Comparison of ENCODE assay signal across 20 cellular contexts in genomic region chr5:2577637-2578036, GRCh38.
A peak's percentile ranks its signal among the peaks of the same experiment; 100 is the strongest.
DNase-seq lines count a peak whose midpoint lies in the region; ATAC-seq and TF ChIP-seq lines count a peak whose summit lies in the region.
"Had no signal": no experiment of that assay in that cellular context is flagged by ENCODE, and none has a peak within 500 bp of the region (broad histone marks: within the 10 kb centered on the region; RNA-seq: fewer than 3 reads in every experiment).

No MANE protein-coding gene starts in this region.

- peaks cover 5% of the 10 kb centered on the region for H3K27me3 Mint-ChIP-seq in endothelial cell (ENCODE audit: unreplicated experiment)
- H3K27me3 Mint-ChIP-seq: CD4-positive, CD25-positive, alpha-beta regulatory T cell; CD8-positive, alpha-beta memory T cell; IgD-negative memory B cell had no signal

- no peak overlapping the region for H3K4me3 ChIP-seq in BLaER1
- H3K4me3 ChIP-seq: BLaER1 treated with 17β-estradiol and CSF1 and Interleukin-3, amounts not matched to agents 10 nM and 100 nM; GM23338 had no signal

- no peaks in the 10 kb centered on the region; the same call in 1 of the 2 replicates for H3K27me3 ChIP-seq in BLaER1

- no peaks in the 10 kb centered on the region for H4K20me1 ChIP-seq in BLaER1
- H4K20me1 ChIP-seq: BLaER1 treated with 17β-estradiol and CSF1 and Interleukin-3, amounts not matched to agents 10 nM and 100 nM had no signal

- H3K27ac Mint-ChIP-seq in stimulated activated effector memory CD8-positive, alpha-beta T cell treated with anti-CD3 and anti-CD28 coated beads, Interleukin-12 subunit alpha, Interleukin-12 subunit beta, amount 100 ng/mL, for 72 hours, result no peak overlapping the region
- no peak overlapping the region for H3K27ac Mint-ChIP-seq in endothelial cell (ENCODE audit: unreplicated experiment)
- H3K27ac Mint-ChIP-seq: CD4-positive, CD25-positive, alpha-beta regulatory T cell; CD8-positive, alpha-beta memory T cell; GM23338; HFFc6; IgD-negative memory B cell had no signal

- H3K4me1 Mint-ChIP-seq in stimulated activated effector memory CD8-positive, alpha-beta T cell treated with anti-CD3 and anti-CD28 coated beads, Interleukin-12 subunit alpha, Interleukin-12 subunit beta, amount 100 ng/mL, for 72 hours, result no peaks in the 10 kb centered on the region
- no peaks in the 10 kb centered on the region for H3K4me1 Mint-ChIP-seq in endothelial cell (ENCODE audit: unreplicated experiment)
- H3K4me1 Mint-ChIP-seq: CD4-positive, CD25-positive, alpha-beta regulatory T cell; CD8-positive, alpha-beta memory T cell; IgD-negative memory B cell had no signal

- no peak overlapping the region for H3K9ac ChIP-seq in BLaER1
- H3K9ac ChIP-seq: BLaER1 treated with 17β-estradiol and CSF1 and Interleukin-3, amounts not matched to agents 10 nM and 100 nM had no signal

- no peaks in the 10 kb centered on the region for H3K36me3 ChIP-seq in BLaER1
- H3K36me3 ChIP-seq: BLaER1 treated with 17β-estradiol and CSF1 and Interleukin-3, amounts not matched to agents 10 nM and 100 nM had no signal

- DNase-seq in AG20443 (ENCODE audit: low spot score) (peak; percentile 3), mucosa of gallbladder (ENCODE audit: low spot score) (peak; percentile 3), DMS53 (lab: John Stamatoyannopoulos, UW) (no peak), endothelial cell (ENCODE audit: low spot score) (no peak)
- no peak for DNase-seq in stimulated activated effector memory CD8-positive, alpha-beta T cell treated with anti-CD3 and anti-CD28 coated beads, Interleukin-12 subunit alpha, Interleukin-12 subunit beta, amount 100 ng/mL, for 72 hours (ENCODE audit: low spot score in 2 of 2)
- DNase-seq: ACHN; CD4-positive, CD25-positive, alpha-beta regulatory T cell; CD8-positive, alpha-beta memory T cell; COR-L47; DMS 273 treated with DMSO at 0.1 percent for 48 hours; H7; HFFc6; KBM-7 had no signal

- H3K9me3 ChIP-seq in BLaER1, result no peaks in the 10 kb centered on the region

- H3K4me2 ChIP-seq in BLaER1, result peak overlapping the region; percentile 31; the same call in 1 of the 2 replicates
- H3K4me2 ChIP-seq: GM23338 had no signal

- H3K27ac ChIP-seq in BLaER1, result no peak overlapping the region
- H3K27ac ChIP-seq: BLaER1 treated with 17β-estradiol and CSF1 and Interleukin-3, amounts not matched to agents 10 nM and 100 nM had no signal

- no peaks in the 10 kb centered on the region for H3K36me3 Mint-ChIP-seq in stimulated activated effector memory CD8-positive, alpha-beta T cell treated with anti-CD3 and anti-CD28 coated beads, Interleukin-12 subunit alpha, Interleukin-12 subunit beta, amount 100 ng/mL, for 72 hours
- peaks cover 4% of the 10 kb centered on the region for H3K36me3 Mint-ChIP-seq in endothelial cell (ENCODE audit: low read depth, unreplicated experiment)
- H3K36me3 Mint-ChIP-seq: CD4-positive, CD25-positive, alpha-beta regulatory T cell; CD8-positive, alpha-beta memory T cell; IgD-negative memory B cell had no signal

- ATAC-seq in stimulated activated effector memory CD8-positive, alpha-beta T cell treated with anti-CD3 and anti-CD28 coated beads, Interleukin-12 subunit alpha, Interleukin-12 subunit beta, amount 100 ng/mL, for 72 hours, result peak; percentile 36
- no peak for ATAC-seq in HG03135 (IDR thresholded peaks at IDR 0.05; ENCODE audit: unreplicated experiment)
- ATAC-seq: GM23338, HCT116, HepG2 had no signal

- H3K9me3 Mint-ChIP-seq in stimulated activated effector memory CD8-positive, alpha-beta T cell treated with anti-CD3 and anti-CD28 coated beads, Interleukin-12 subunit alpha, Interleukin-12 subunit beta, amount 100 ng/mL, for 72 hours, result peaks cover 13% of the 10 kb centered on the region
- H3K9me3 Mint-ChIP-seq in endothelial cell (ENCODE audit: unreplicated experiment), result peaks cover 18% of the 10 kb centered on the region
- H3K9me3 Mint-ChIP-seq: GM23338 had no signal

- TF ChIP-seq CTCF in endothelial cell (IDR thresholded peaks at IDR 0.05; ENCODE audit: unreplicated experiment), result no peak

- H3K4me3 Mint-ChIP-seq in stimulated activated effector memory CD8-positive, alpha-beta T cell treated with anti-CD3 and anti-CD28 coated beads, Interleukin-12 subunit alpha, Interleukin-12 subunit beta, amount 100 ng/mL, for 72 hours, result no peak overlapping the region
- H3K4me3 Mint-ChIP-seq in endothelial cell (ENCODE audit: unreplicated experiment), result no peak overlapping the region
- H3K4me3 Mint-ChIP-seq: CD4-positive, CD25-positive, alpha-beta regulatory T cell; CD8-positive, alpha-beta memory T cell; GM23338; HFFc6; IgD-negative memory B cell had no signal

- peaks cover 37% of the 10 kb centered on the region for H3K4me1 ChIP-seq in BLaER1

Comparison
In these comparisons a context has a peak if more than half of its experiments do, and no peak if none do; other contexts are left out.
1. DNase-seq: peak in AG20443 (single experiment) and mucosa of gallbladder (single experiment); none in stimulated activated effector memory CD8-positive, alpha-beta T cell treated with anti-CD3 and anti-CD28 coated beads, Interleukin-12 subunit alpha, Interleukin-12 subunit beta, amount 100 ng/mL, for 72 hours (0 of 2), DMS53 (single experiment) and endothelial cell (single experiment).